13 cellular contexts compared by ENCODE assay signal in the genomic region with DNA sequence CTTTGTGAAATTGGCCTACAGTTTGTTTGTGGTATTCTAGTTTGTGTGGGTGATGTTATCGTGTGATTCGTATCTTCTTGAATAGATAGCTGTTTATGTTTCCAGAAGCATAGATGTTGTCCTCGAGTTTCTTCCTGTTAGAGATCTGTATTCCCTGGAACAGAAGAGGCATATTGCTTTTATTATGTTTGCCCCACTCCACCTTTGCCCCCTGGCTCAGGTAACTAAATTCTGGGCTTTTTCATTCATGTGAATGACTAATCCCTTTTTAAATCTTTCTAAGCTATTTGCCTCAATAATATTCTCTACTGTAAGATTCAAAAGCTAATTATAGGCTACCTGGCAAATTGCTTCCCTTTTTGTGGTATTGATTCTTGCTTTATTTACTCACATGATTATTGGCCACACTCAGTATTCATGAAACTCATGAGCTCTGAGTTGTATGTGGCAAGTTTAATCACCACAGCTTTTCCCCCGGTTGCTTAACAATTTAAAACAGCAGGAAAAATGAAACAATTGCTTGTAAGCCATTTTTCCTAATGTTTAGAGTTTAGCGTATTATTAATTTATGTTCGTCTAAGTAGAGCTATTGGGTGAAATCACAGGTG.
"Had no signal": no experiment of that assay in that cellular context is flagged by ENCODE, and none has a peak within 500 bp of the region (broad histone marks: within the 10 kb centered on the region; RNA-seq: fewer than 3 reads in every experiment).

No MANE protein-coding gene starts in this region.

- H3K27me3 ChIP-seq: ascending aorta, ovary had no signal

- DNase-seq: activated CD4-positive, alpha-beta memory T cell treated with anti-CD3 and anti-CD28 coated beads for 36 hours; activated CD4-positive, alpha-beta T cell treated with anti-CD3 and anti-CD28 coated beads for 36 hours; activated CD8-positive, alpha-beta memory T cell treated with anti-CD3 and anti-CD28 coated beads, Interleukin-2, amount 10 ng/mL, durations not matched to agents 7 days and 5 days; activated naive CD4-positive, alpha-beta T cell treated with anti-CD3 and anti-CD28 coated beads for 36 hours; activated naive CD8-positive, alpha-beta T cell treated with anti-CD3 and anti-CD28 coated beads, Interleukin-2, amount 50 U/mL, for 24 hours; activated T-cell treated with anti-CD3 and anti-CD28 coated beads, Interleukin-2, amount 50 U/mL, for 1 hour; foreskin melanocyte; immature natural killer cell; naive thymus-derived CD4-positive, alpha-beta T cell; ovary had no signal

- ATAC-seq: activated CD4-positive, alpha-beta T cell treated with anti-CD3 and anti-CD28 coated beads for 36 hours; activated CD8-positive, alpha-beta memory T cell treated with anti-CD3 and anti-CD28 coated beads, Interleukin-2, amount 10 ng/mL, durations not matched to agents 7 days and 5 days; activated naive CD8-positive, alpha-beta T cell treated with anti-CD3 and anti-CD28 coated beads, Interleukin-2, amount 50 U/mL, for 24 hours; naive thymus-derived CD4-positive, alpha-beta T cell; stimulated activated memory B cell treated with anti-CD40 and anti-IgM and Interleukin-4, amounts not matched to agents 10 μg/mL and 1 μg/mL and 100 μg/mL, for 72 hours had no signal

- H3K36me3 ChIP-seq: ovary had no signal

- H3K4me3 ChIP-seq: ascending aorta, ovary had no signal

- H3K27ac ChIP-seq: ascending aorta, epithelial cell of prostate, ovary had no signal
